17 cellular contexts compared by ENCODE assay signal in the genomic region with DNA sequence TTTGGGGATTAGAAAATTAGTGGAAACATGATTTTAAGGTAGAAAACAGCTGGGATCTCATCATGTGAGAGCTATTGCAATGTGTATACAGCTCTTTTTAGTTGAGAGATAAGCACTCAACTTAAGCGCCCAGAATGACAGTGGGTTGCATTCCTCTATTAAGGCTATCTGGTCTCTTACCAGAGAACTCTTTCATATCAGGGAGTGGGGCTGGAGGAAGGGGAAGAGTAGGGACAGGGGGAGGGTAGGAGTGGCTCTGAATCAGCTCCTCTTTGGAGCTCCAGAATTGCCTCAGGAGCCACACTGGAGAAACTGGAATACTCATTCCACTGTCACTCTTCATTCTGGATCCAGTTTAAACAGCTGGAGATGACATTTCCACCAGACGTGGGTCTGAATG. TPM values are rescaled to one million over a fixed set of nuclear protein-coding genes. Genes with fewer than 3 reads are reported as not detected.
DNase-seq lines count a peak whose midpoint lies in the region; ATAC-seq and TF ChIP-seq lines count a peak whose summit lies in the region.
"Had no signal": no experiment of that assay in that cellular context is flagged by ENCODE, and none has a peak within 500 bp of the region (broad histone marks: within the 10 kb centered on the region; RNA-seq: fewer than 3 reads in every experiment).

No MANE protein-coding gene starts in this region.

- peak; percentile 52 for DNase-seq in PC-3
- DNase-seq in dorsolateral prefrontal cortex, result no peak
- no peak for DNase-seq in right cardiac atrium
- no peak for DNase-seq in smooth muscle cell (lab: John Stamatoyannopoulos, UW; ENCODE audit: unreplicated experiment)
- no peak for DNase-seq in NCI-H1694 treated with DMSO at 0.1 percent for 48 hours (lab: John Stamatoyannopoulos, UW)
- DNase-seq in sigmoid colon, result no peak
- no peak for DNase-seq in 8988T
- DNase-seq: CD4-positive, alpha-beta T cell; DMS53; Karpas-422; MG63; NCI-H1092; NCI-H2227 treated with DMSO at 0.1 percent for 48 hours; NCI-H524; SIG-M5 had no signal

- CTCF ChIA-PET in PC-3 (lab: Charles Lee), result no interaction called here

- H3K9ac ChIP-seq in PC-3 (ENCODE audit: low read length) (no peak overlapping the region), smooth muscle cell (ENCODE audit: low read depth) (no peak overlapping the region)

- POLR2A ChIA-PET in PC-3 (lab: Charles Lee; ENCODE audit: unreplicated experiment), result no interaction called here

- peaks cover 33% of the 10 kb centered on the region for H3K4me1 ChIP-seq in PC-3 (ENCODE audit: insufficient read depth, low read length)
- H3K4me1 ChIP-seq in right cardiac atrium (ENCODE audit: control insufficient read depth, insufficient read depth, low read length), result peaks cover 7% of the 10 kb centered on the region
- H3K4me1 ChIP-seq in smooth muscle cell (ENCODE audit: low read depth), result peaks cover 8% of the 10 kb centered on the region
- H3K4me1 ChIP-seq in sigmoid colon, result peaks cover 0 to 45% (median 34%) of the 10 kb centered on the region in 4 donors

- intact Hi-C loops in PC-3 (cut with micrococcal nuclease) (loop anchor here (1.0 kb wide), 1 partner anchor 13 kb away; no protein-coding TSS in a partner anchor), dorsolateral prefrontal cortex (cut with DNase I) (no loop called here), right cardiac atrium (cut with DNase I) (no loop called here), sigmoid colon (cut with DNase I) (no loop called here)

- H3K9me2 ChIP-seq in PC-3 (replicated peaks; ENCODE audit: low read length), result no peaks in the 10 kb centered on the region

- peak; percentile 13 for ATAC-seq in PC-3
- peak; percentile 54 to 64 for ATAC-seq in right cardiac atrium
- no peak for ATAC-seq in HG03280 (IDR thresholded peaks at IDR 0.05; ENCODE audit: unreplicated experiment)

- H3K27ac ChIP-seq in PC-3 (ENCODE audit: low read length), result no peak overlapping the region
- peak overlapping the region in 51 of 59 donors; percentile 0 to 91 (median 81) for H3K27ac ChIP-seq in dorsolateral prefrontal cortex
- H3K27ac ChIP-seq in right cardiac atrium (ENCODE audit: low read length), result peak overlapping the region; percentile 3
- no peak overlapping the region for H3K27ac ChIP-seq in smooth muscle cell (ENCODE audit: low read depth)
- H3K27ac ChIP-seq in sigmoid colon, result peak overlapping the region in 2 of 4 donors; percentile 41 to 83
- H3K27ac ChIP-seq: Peyer's patch had no signal

- H3K27me3 ChIP-seq in PC-3 (ENCODE audit: low read length) (no peaks in the 10 kb centered on the region), dorsolateral prefrontal cortex (no peaks in the 10 kb centered on the region), right cardiac atrium (ENCODE audit: control insufficient read depth, insufficient read depth) (no peaks in the 10 kb centered on the region), smooth muscle cell (ENCODE audit: low read depth) (no peaks in the 10 kb centered on the region), sigmoid colon (no peaks in the 10 kb centered on the region)
- H3K27me3 ChIP-seq: MG63, Peyer's patch had no signal

- H3K79me2 ChIP-seq in PC-3 (ENCODE audit: low read length), result no peaks in the 10 kb centered on the region
- no peaks in the 10 kb centered on the region for H3K79me2 ChIP-seq in smooth muscle cell (ENCODE audit: low read depth)

- H3F3A ChIP-seq in PC-3 (ENCODE audit: low read length, unreplicated experiment), result no peaks in the 10 kb centered on the region
- no peaks in the 10 kb centered on the region for H3F3A ChIP-seq in smooth muscle cell (ENCODE audit: low read depth)

- no peaks in the 10 kb centered on the region for H3K9me3 ChIP-seq in PC-3 (ENCODE audit: low read length)
- H3K9me3 ChIP-seq in right cardiac atrium (ENCODE audit: control insufficient read depth, low read length), result no peaks in the 10 kb centered on the region
- no peaks in the 10 kb centered on the region for H3K9me3 ChIP-seq in smooth muscle cell (replicated peaks; ENCODE audit: low read depth)
- H3K9me3 ChIP-seq in sigmoid colon, result no peaks in the 10 kb centered on the region
- H3K9me3 ChIP-seq: MG63, Peyer's patch had no signal

- TF ChIP-seq CTCF in PC-3 (conservative IDR thresholded peaks at IDR 0.05; ENCODE audit: low read depth, low read length) (no peak), dorsolateral prefrontal cortex (IDR thresholded peaks at IDR 0.05 in 54 of 56, conservative IDR thresholded peaks at IDR 0.05 in 2 of 56; ENCODE audit: low read depth in 1 of 56, partially characterized antibody in 56 of 56) (no peak), smooth muscle cell (IDR thresholded peaks at IDR 0.05; ENCODE audit: borderline replicate concordance, insufficient read depth, poor library complexity, severe bottlenecking) (no peak), sigmoid colon (IDR thresholded peaks at IDR 0.05) (no peak)

- no peak overlapping the region for H2AFZ ChIP-seq in PC-3 (ENCODE audit: low read length)
- no peak overlapping the region for H2AFZ ChIP-seq in smooth muscle cell (ENCODE audit: low read depth)

- 44% methylated on average over 2 of the region's 2 CpGs for WGBS in right cardiac atrium
- 13% methylated on average over 2 of the region's 2 CpGs for WGBS in smooth muscle cell (ENCODE audit: low lambda C conversion rate)
- WGBS in sigmoid colon, 2 donors, result 77 to 90% methylated on average over 2 of the region's 2 CpGs

- H3K4me3 ChIP-seq in PC-3 (ENCODE audit: low read length) (no peak overlapping the region), dorsolateral prefrontal cortex (no peak overlapping the region), right cardiac atrium (ENCODE audit: low read length) (no peak overlapping the region), smooth muscle cell (no peak overlapping the region), sigmoid colon (no peak overlapping the region)
- H3K4me3 ChIP-seq: MG63, Peyer's patch had no signal

- TF ChIP-seq POLR2A in sigmoid colon (IDR thresholded peaks at IDR 0.05), result no peak

- TF ChIP-seq EP300 in sigmoid colon (IDR thresholded peaks at IDR 0.05), result no peak

- no peaks in the 10 kb centered on the region for H3K36me3 ChIP-seq in PC-3 (ENCODE audit: low read depth, low read length)
- no peaks in the 10 kb centered on the region for H3K36me3 ChIP-seq in smooth muscle cell (ENCODE audit: low read depth)
- H3K36me3 ChIP-seq in sigmoid colon, result no peaks in the 10 kb centered on the region
- H3K36me3 ChIP-seq: MG63, Peyer's patch had no signal

- H3K4me2 ChIP-seq in PC-3 (ENCODE audit: low read length) (no peak overlapping the region; the same call in 1 of the 2 replicates), smooth muscle cell (peak overlapping the region; percentile 11)

- BruUV-seq in PC-3 (replicated peaks; lab: Mats Ljungman, UMichigan), result no TSS peak

- H4K20me1 ChIP-seq in PC-3 (ENCODE audit: low read length), result no peaks in the 10 kb centered on the region
- H4K20me1 ChIP-seq in smooth muscle cell (ENCODE audit: low read depth), result no peaks in the 10 kb centered on the region

RNA-seq across cellular contexts. Expression of a gene that starts 9.2 kb away (rescaled TPM):
- total RNA-seq in PC-3 (2014; rRNA removed) (49.6 and 64.0 TPM in 2 replicates), dorsolateral prefrontal cortex (100 to 1,000 TPM in 43 of 120 experiments, 10 to 100 TPM in 77; 27.1 to 361 (median 85.0) TPM), right cardiac atrium (10 to 100 TPM; 35.7 to 58.7 (median 50.6) TPM), smooth muscle cell (15.6 and 17.6 TPM in 2 replicates), sigmoid colon (10 to 100 TPM; 34.4 to 67.9 (median 52.3) TPM)
- polyA plus RNA-seq in right cardiac atrium (12.6 TPM), smooth muscle cell (18.3 and 21.9 TPM in 2 replicates), sigmoid colon (10 to 100 TPM; 16.9 to 26.8 (median 17.4) TPM)

Comparison
In these comparisons a context has a peak if more than half of its experiments do, and no peak if none do; other contexts are left out.
1. H3K27ac ChIP-seq: peak in dorsolateral prefrontal cortex (51 of 59) and right cardiac atrium (single experiment); none in PC-3 (single experiment) and smooth muscle cell (single experiment).